In the genomic region with DNA sequence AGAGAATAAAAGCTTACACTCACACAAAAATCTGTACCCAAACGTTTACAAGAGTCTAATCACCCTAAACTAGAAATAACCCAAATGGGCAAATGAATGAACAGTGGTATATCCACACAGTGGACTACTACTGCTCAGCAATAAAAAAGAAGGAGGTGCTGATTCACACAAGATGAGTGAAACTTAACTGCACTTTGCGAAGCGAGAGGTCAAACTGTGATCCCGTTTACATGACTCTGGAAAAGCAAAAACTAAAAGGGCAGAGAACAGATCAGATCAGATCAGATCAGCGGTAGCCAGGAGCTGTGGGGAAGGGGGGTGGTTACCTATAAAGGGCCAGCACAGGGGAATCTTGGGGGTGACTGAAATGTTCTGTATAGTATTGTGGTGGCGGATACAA, we compare ENCODE assay signal across 1 cellular context.
TF ChIP-seq lines count a peak whose summit lies in the region.

No MANE protein-coding gene starts in this region.

TF ChIP-seq in WTC11, 78 proteins besides CTCF, POLR2A, EP300 and RAD21 (continued from another document):
- TF ChIP-seq, protein P1, sequence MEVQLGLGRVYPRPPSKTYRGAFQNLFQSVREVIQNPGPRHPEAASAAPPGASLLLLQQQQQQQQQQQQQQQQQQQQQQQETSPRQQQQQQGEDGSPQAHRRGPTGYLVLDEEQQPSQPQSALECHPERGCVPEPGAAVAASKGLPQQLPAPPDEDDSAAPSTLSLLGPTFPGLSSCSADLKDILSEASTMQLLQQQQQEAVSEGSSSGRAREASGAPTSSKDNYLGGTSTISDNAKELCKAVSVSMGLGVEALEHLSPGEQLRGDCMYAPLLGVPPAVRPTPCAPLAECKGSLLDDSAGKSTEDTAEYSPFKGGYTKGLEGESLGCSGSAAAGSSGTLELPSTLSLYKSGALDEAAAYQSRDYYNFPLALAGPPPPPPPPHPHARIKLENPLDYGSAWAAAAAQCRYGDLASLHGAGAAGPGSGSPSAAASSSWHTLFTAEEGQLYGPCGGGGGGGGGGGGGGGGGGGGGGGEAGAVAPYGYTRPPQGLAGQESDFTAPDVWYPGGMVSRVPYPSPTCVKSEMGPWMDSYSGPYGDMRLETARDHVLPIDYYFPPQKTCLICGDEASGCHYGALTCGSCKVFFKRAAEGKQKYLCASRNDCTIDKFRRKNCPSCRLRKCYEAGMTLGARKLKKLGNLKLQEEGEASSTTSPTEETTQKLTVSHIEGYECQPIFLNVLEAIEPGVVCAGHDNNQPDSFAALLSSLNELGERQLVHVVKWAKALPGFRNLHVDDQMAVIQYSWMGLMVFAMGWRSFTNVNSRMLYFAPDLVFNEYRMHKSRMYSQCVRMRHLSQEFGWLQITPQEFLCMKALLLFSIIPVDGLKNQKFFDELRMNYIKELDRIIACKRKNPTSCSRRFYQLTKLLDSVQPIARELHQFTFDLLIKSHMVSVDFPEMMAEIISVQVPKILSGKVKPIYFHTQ (CRISPR knock-in tag; IDR thresholded peaks at IDR 0.05) = no peak
- TF ChIP-seq ZNF425 (CRISPR knock-in tag; conservative IDR thresholded peaks at IDR 0.05) (no peak), NFE2L1 (CRISPR knock-in tag; IDR thresholded peaks at IDR 0.05) (no peak), ELF4 (CRISPR knock-in tag; IDR thresholded peaks at IDR 0.05; ENCODE audit: low read depth) (no peak), JUN (CRISPR knock-in tag; IDR thresholded peaks at IDR 0.05) (no peak)
- TF ChIP-seq, protein P2, sequence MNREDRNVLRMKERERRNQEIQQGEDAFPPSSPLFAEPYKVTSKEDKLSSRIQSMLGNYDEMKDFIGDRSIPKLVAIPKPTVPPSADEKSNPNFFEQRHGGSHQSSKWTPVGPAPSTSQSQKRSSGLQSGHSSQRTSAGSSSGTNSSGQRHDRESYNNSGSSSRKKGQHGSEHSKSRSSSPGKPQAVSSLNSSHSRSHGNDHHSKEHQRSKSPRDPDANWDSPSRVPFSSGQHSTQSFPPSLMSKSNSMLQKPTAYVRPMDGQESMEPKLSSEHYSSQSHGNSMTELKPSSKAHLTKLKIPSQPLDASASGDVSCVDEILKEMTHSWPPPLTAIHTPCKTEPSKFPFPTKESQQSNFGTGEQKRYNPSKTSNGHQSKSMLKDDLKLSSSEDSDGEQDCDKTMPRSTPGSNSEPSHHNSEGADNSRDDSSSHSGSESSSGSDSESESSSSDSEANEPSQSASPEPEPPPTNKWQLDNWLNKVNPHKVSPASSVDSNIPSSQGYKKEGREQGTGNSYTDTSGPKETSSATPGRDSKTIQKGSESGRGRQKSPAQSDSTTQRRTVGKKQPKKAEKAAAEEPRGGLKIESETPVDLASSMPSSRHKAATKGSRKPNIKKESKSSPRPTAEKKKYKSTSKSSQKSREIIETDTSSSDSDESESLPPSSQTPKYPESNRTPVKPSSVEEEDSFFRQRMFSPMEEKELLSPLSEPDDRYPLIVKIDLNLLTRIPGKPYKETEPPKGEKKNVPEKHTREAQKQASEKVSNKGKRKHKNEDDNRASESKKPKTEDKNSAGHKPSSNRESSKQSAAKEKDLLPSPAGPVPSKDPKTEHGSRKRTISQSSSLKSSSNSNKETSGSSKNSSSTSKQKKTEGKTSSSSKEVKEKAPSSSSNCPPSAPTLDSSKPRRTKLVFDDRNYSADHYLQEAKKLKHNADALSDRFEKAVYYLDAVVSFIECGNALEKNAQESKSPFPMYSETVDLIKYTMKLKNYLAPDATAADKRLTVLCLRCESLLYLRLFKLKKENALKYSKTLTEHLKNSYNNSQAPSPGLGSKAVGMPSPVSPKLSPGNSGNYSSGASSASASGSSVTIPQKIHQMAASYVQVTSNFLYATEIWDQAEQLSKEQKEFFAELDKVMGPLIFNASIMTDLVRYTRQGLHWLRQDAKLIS (CRISPR knock-in tag; IDR thresholded peaks at IDR 0.05; ENCODE audit: borderline replicate concordance) = no peak
